Comparison of ENCODE assay signal across 1 cellular context in the genomic region with DNA sequence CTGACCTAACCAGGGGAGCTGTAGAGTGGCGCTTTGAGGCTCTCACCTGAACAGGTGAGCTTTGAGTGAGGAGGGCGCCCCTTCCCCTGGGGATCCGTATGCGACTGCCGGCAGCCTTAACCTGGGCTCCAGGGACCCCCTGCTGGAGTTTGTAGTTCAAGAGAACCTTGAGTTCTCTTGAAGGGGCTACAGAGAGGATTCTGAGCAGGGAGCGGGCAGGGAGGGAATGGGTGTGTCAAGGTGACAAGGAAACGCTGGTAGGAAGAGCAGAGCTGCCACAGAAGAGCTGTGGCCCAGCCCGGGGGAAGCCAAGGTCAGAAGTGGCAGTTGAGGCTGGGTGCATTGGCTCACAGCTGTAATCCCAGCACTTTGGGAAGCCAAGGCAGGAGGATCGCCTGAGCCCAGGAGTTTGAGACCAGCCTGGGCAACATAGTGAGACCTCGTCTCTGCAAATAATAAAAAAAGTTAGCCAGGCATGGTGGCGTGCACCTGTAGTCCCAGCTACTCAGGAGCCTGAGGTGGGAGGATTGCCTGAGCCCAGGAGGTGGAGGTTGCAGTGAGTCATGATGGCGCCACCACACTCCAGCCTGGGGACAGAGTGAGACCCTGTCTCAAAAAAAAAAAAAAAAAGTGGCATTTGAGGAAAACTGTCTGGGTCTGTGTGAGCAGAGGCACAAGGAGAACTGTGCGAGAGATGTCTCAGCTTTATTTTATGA.
A peak's percentile ranks its signal among the peaks of the same experiment; 100 is the strongest.
TF ChIP-seq lines count a peak whose summit lies in the region.

No MANE protein-coding gene starts in this region.

TF ChIP-seq in HepG2, 621 proteins besides CTCF, POLR2A, EP300 and RAD21 (continued from another document and continues in another):
- TF ChIP-seq ZNF256 (CRISPR knock-in tag; conservative IDR thresholded peaks at IDR 0.05) (0 out of 2 replicates have a peak, but pooled peaks have one; percentile 28), ZNF781 (CRISPR knock-in tag; IDR thresholded peaks at IDR 0.05; ENCODE audit: borderline replicate concordance, not compliant biosample characterization) (peak; percentile 72), ZNF598 (CRISPR knock-in tag; IDR thresholded peaks at IDR 0.05; ENCODE audit: borderline replicate concordance) (0 out of 2 replicates have a peak, but pooled peaks have one; percentile 36), DMAP1 (CRISPR knock-in tag; IDR thresholded peaks at IDR 0.05) (0 out of 2 replicates have a peak, but pooled peaks have one; percentile 14), HNF1A (IDR thresholded peaks at IDR 0.05; ENCODE audit: low read depth) (no peak), HNF1A (CRISPR knock-in tag; IDR thresholded peaks at IDR 0.05; ENCODE audit: borderline replicate concordance) (no peak), CREM (IDR thresholded peaks at IDR 0.05) (no peak), CREM (CRISPR knock-in tag; IDR thresholded peaks at IDR 0.05) (no peak), ZNF317 (CRISPR knock-in tag; IDR thresholded peaks at IDR 0.05) (no peak), PAX8 (CRISPR knock-in tag; IDR thresholded peaks at IDR 0.05; ENCODE audit: borderline replicate concordance) (peak; percentile 74; the same call in 1 of the 2 replicates), NBN (conservative IDR thresholded peaks at IDR 0.05) (no peak), KAT7 (CRISPR knock-in tag; IDR thresholded peaks at IDR 0.05; ENCODE audit: borderline replicate concordance) (peak; percentile 39; the same call in 1 of the 2 replicates), ISL2 (CRISPR knock-in tag; IDR thresholded peaks at IDR 0.05) (no peak), PITX1 (CRISPR knock-in tag; IDR thresholded peaks at IDR 0.05) (no peak; the same call in 1 of the 2 replicates), PTBP1 (IDR thresholded peaks at IDR 0.05; ENCODE audit: low read depth, low read length, poor library complexity, severe bottlenecking) (no peak), GFI1 (CRISPR knock-in tag; IDR thresholded peaks at IDR 0.05; ENCODE audit: borderline replicate concordance) (no peak), FOXO4 (CRISPR knock-in tag; conservative IDR thresholded peaks at IDR 0.05) (0 out of 2 replicates have a peak, but pooled peaks have one; percentile 77), NFAT5 (CRISPR knock-in tag; IDR thresholded peaks at IDR 0.05) (no peak), ZNF891 (CRISPR knock-in tag; IDR thresholded peaks at IDR 0.05) (0 out of 2 replicates have a peak, but pooled peaks have one; percentile 12), SMC3 (IDR thresholded peaks at IDR 0.05; ENCODE audit: low read length) (no peak), ZNF292 (CRISPR knock-in tag; IDR thresholded peaks at IDR 0.05; ENCODE audit: borderline replicate concordance, low read depth) (0 out of 2 replicates have a peak, but pooled peaks have one; percentile 25), ZNF629 (CRISPR knock-in tag; conservative IDR thresholded peaks at IDR 0.05) (no peak), HNRNPUL1 (IDR thresholded peaks at IDR 0.05; ENCODE audit: low read depth, low read length) (no peak), ATF4 (CRISPR knock-in tag; IDR thresholded peaks at IDR 0.05) (no peak), UBTF (CRISPR knock-in tag; IDR thresholded peaks at IDR 0.05) (no peak; the same call in 1 of the 2 replicates)
- TF ChIP-seq, protein P1, sequence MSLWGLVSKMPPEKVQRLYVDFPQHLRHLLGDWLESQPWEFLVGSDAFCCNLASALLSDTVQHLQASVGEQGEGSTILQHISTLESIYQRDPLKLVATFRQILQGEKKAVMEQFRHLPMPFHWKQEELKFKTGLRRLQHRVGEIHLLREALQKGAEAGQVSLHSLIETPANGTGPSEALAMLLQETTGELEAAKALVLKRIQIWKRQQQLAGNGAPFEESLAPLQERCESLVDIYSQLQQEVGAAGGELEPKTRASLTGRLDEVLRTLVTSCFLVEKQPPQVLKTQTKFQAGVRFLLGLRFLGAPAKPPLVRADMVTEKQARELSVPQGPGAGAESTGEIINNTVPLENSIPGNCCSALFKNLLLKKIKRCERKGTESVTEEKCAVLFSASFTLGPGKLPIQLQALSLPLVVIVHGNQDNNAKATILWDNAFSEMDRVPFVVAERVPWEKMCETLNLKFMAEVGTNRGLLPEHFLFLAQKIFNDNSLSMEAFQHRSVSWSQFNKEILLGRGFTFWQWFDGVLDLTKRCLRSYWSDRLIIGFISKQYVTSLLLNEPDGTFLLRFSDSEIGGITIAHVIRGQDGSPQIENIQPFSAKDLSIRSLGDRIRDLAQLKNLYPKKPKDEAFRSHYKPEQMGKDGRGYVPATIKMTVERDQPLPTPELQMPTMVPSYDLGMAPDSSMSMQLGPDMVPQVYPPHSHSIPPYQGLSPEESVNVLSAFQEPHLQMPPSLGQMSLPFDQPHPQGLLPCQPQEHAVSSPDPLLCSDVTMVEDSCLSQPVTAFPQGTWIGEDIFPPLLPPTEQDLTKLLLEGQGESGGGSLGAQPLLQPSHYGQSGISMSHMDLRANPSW (CRISPR knock-in tag; IDR thresholded peaks at IDR 0.05; ENCODE audit: borderline replicate concordance): no peak
- TF ChIP-seq, protein P2, sequence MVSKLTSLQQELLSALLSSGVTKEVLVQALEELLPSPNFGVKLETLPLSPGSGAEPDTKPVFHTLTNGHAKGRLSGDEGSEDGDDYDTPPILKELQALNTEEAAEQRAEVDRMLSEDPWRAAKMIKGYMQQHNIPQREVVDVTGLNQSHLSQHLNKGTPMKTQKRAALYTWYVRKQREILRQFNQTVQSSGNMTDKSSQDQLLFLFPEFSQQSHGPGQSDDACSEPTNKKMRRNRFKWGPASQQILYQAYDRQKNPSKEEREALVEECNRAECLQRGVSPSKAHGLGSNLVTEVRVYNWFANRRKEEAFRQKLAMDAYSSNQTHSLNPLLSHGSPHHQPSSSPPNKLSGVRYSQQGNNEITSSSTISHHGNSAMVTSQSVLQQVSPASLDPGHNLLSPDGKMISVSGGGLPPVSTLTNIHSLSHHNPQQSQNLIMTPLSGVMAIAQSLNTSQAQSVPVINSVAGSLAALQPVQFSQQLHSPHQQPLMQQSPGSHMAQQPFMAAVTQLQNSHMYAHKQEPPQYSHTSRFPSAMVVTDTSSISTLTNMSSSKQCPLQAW (CRISPR knock-in tag; IDR thresholded peaks at IDR 0.05): peak; percentile 6; the same call in 1 of the 2 replicates
- TF ChIP-seq, protein P3, sequence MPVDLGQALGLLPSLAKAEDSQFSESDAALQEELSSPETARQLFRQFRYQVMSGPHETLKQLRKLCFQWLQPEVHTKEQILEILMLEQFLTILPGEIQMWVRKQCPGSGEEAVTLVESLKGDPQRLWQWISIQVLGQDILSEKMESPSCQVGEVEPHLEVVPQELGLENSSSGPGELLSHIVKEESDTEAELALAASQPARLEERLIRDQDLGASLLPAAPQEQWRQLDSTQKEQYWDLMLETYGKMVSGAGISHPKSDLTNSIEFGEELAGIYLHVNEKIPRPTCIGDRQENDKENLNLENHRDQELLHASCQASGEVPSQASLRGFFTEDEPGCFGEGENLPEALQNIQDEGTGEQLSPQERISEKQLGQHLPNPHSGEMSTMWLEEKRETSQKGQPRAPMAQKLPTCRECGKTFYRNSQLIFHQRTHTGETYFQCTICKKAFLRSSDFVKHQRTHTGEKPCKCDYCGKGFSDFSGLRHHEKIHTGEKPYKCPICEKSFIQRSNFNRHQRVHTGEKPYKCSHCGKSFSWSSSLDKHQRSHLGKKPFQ (CRISPR knock-in tag; IDR thresholded peaks at IDR 0.05; ENCODE audit: insufficient replicate concordance): peak; percentile 7
- TF ChIP-seq, protein P4, sequence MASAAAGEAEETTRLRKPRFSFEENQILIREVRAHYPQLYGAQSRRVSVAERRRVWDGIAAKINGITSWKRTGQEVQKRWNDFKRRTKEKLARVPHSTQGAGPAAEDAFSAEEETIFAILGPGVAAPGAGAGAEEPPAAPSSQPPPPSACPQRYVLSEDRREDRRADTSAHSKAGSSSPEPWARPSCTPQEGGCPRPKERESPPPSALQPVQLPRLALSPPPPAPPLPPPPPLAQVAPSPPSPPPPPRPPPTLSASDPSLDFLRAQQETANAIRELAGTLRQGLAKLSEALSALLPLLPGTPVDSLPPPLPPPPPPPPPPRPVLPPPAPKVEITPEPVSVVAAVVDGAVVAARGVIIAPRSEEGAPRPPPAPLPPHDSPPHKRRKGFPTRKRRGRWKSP (CRISPR knock-in tag; IDR thresholded peaks at IDR 0.05): 0 out of 2 replicates have a peak, but pooled peaks have one; percentile 27
